Comparison of ENCODE assay signal across 27 cellular contexts in genomic region chr9:131543141-131543540, GRCh38. TPM values are rescaled to one million over a fixed set of nuclear protein-coding genes. Genes with fewer than 3 reads are reported as not detected.
DNase-seq lines count a peak whose midpoint lies in the region; ATAC-seq, FAIRE-seq and TF ChIP-seq lines count a peak whose summit lies in the region.
"Had no signal": no experiment of that assay in that cellular context is flagged by ENCODE, and none has a peak within 500 bp of the region (broad histone marks: within the 10 kb centered on the region; RNA-seq: fewer than 3 reads in every experiment).

No MANE protein-coding gene starts in this region.

- H4K20me1 ChIP-seq in HepG2 (ENCODE audit: insufficient read depth, low read length) = peaks cover 11% of the 10 kb centered on the region; the same call in 1 of the 2 replicates

- H3K36me3 Mint-ChIP-seq in WTC11 = peaks cover 30% of the 10 kb centered on the region
- peaks cover 11% of the 10 kb centered on the region for H3K36me3 Mint-ChIP-seq in nephron progenitor cell (ENCODE audit: low read depth)

- ATAC-seq in HepG2 (no peak), right lobe of liver (no peak), WTC11 (no peak)

- no peak overlapping the region for H3K9ac ChIP-seq in HepG2 (ENCODE audit: insufficient read depth, low read depth, low read length)

- POLR2A ChIA-PET in HepG2 (lab: Yijun Ruan, JAX) (no interaction called here), HEK293T (lab: Yijun Ruan, JAX) (no interaction called here), WTC11 (lab: Charles Lee) (no interaction called here)

- H3K27me3 ChIP-seq in HepG2 (ENCODE audit: control insufficient read depth in 1 of 2, insufficient read depth in 2 of 2, low read length in 2 of 2) = peaks cover 11 to 60% of the 10 kb centered on the region in 2 experiments; a peak in 4 of 5 replicates
- H3K27me3 ChIP-seq in right lobe of liver = no peaks in the 10 kb centered on the region

- H3K4me3 Mint-ChIP-seq in WTC11 (no peak overlapping the region), nephron progenitor cell (no peak overlapping the region)

- H3K4me2 ChIP-seq in HepG2 (ENCODE audit: low read depth, low read length) = no peak overlapping the region

- intact Hi-C loops in HepG2 (cut with micrococcal nuclease; ENCODE audit: unreplicated experiment) = no loop called here
- intact Hi-C loops in right lobe of liver (cut with DNase I) = no loop called here
- intact Hi-C loops in posterior vena cava (cut with DNase I) = no loop called here

- 59% methylated on average over 6 of the region's 6 CpGs for WGBS in HepG2 (ENCODE audit: low lambda C conversion rate)
- WGBS in right lobe of liver (ENCODE audit: insufficient coverage, low coverage, low lambda C conversion rate, missing lambda C conversion rate) = 67% methylated on average over 2 of the region's 6 CpGs

- no peak for TF ChIP-seq RAD21 in HepG2 (CRISPR knock-in tag; IDR thresholded peaks at IDR 0.05)

- DNase-seq in HepG2 (ENCODE audit: low spot score) = no peak
- no peak for DNase-seq in right lobe of liver
- no peak for DNase-seq in HEK293T (ENCODE audit: extremely low spot score)
- DNase-seq in WTC11 (ENCODE audit: low spot score) = no peak
- peak; percentile 28 for DNase-seq in posterior vena cava (ENCODE audit: low spot score)
- no peak for DNase-seq in NOMO-1 treated with DMSO at 0.1 percent for 48 hours (lab: John Stamatoyannopoulos, UW; ENCODE audit: unreplicated experiment)
- DNase-seq in EL = no peak
- no peak for DNase-seq in nephron progenitor cell
- DNase-seq: BE2C, Calu3, GOT3, NCI-H1417 treated with DMSO at 0.1 percent for 48 hours, NCI-H187, NCI-H2107, NCI-H226, NCI-H510A, NCI-H69, Peyer's patch, SHP77 treated with DMSO at 0.1 percent for 48 hours had no signal

- no peak overlapping the region for H2AFZ ChIP-seq in HepG2 (ENCODE audit: low read length)

- no peak for FAIRE-seq in HepG2 (lab: Jason Lieb, UNC)
- FAIRE-seq: G401.6 had no signal

- BruUV-seq in HepG2 (replicated peaks; lab: Mats Ljungman, UMichigan) = no TSS peak

- no peak for TF ChIP-seq EP300 in HepG2 (IDR thresholded peaks at IDR 0.05; ENCODE audit: low read depth in 2 of 2, low read length in 2 of 2)
- TF ChIP-seq EP300 in HepG2 (CRISPR knock-in tag; IDR thresholded peaks at IDR 0.05; ENCODE audit: borderline replicate concordance) = no peak

- H3K27ac ChIP-seq in HepG2 (ENCODE audit: extremely low read length, insufficient read depth, low read length) (no peak overlapping the region), right lobe of liver (no peak overlapping the region)
- H3K27ac ChIP-seq: HL-60, Peyer's patch had no signal

- H3K4me3 ChIP-seq in HepG2 (replicated peaks in 1 of 3; ENCODE audit: insufficient read depth in 1 of 3, low read depth in 2 of 3, low read length in 3 of 3) = no peak overlapping the region
- H3K4me3 ChIP-seq in right lobe of liver = no peak overlapping the region
- H3K4me3 ChIP-seq: HAP-1, Peyer's patch had no signal

- H3K27me3 Mint-ChIP-seq in WTC11 (ENCODE audit: low read depth) (peaks cover 52% of the 10 kb centered on the region), nephron progenitor cell (ENCODE audit: low read depth, poor library complexity) (peaks cover 14% of the 10 kb centered on the region)

- in situ Hi-C loops in HepG2 (cut with HindIII; ENCODE audit: extremely low pct_ligation_motif_present, low pct_unique_long_range_greater_than_20kb) = no loop called here

- H3K4me1 Mint-ChIP-seq in WTC11 (peaks cover 7% of the 10 kb centered on the region), nephron progenitor cell (peaks cover 9% of the 10 kb centered on the region)

- peaks cover 25% of the 10 kb centered on the region for H3K4me1 ChIP-seq in HepG2 (ENCODE audit: insufficient read depth, low read length)
- H3K4me1 ChIP-seq in right lobe of liver = peaks cover 0 to 14% (median 0%) of the 10 kb centered on the region in 4 donors
- H3K4me1 ChIP-seq: BE2C, HAP-1 had no signal

- H3K9me3 ChIP-seq in HepG2 (ENCODE audit: low read length) = peaks cover 22% of the 10 kb centered on the region
- peaks cover 0 to 5% (median 0%) of the 10 kb centered on the region in 4 donors for H3K9me3 ChIP-seq in right lobe of liver
- H3K9me3 ChIP-seq: HAP-1 had no signal

- peaks cover 38% of the 10 kb centered on the region for H3K9me3 Mint-ChIP-seq in WTC11
- H3K9me3 Mint-ChIP-seq in nephron progenitor cell = peaks cover 58% of the 10 kb centered on the region

- TF ChIP-seq CTCF in HepG2 (CRISPR knock-in tag; IDR thresholded peaks at IDR 0.05) (no peak), right lobe of liver (IDR thresholded peaks at IDR 0.05) (no peak), WTC11 (IDR thresholded peaks at IDR 0.05) (no peak), nephron progenitor cell (IDR thresholded peaks at IDR 0.05) (no peak)

- H3K36me3 ChIP-seq in HepG2 (replicated peaks in 1 of 2; ENCODE audit: control insufficient read depth in 1 of 2, insufficient read depth in 2 of 2, low read length in 2 of 2) (no peaks in the 10 kb centered on the region), right lobe of liver (no peaks in the 10 kb centered on the region)
- H3K36me3 ChIP-seq: BE2C, HAP-1, Peyer's patch had no signal

- TF ChIP-seq POLR2A in HepG2 (IDR thresholded peaks at IDR 0.05; ENCODE audit: insufficient read depth in 1 of 2, low read depth in 2 of 2, low read length in 2 of 2) (no peak), right lobe of liver (IDR thresholded peaks at IDR 0.05) (no peak)

- no peaks in the 10 kb centered on the region for H3K79me2 ChIP-seq in HepG2 (ENCODE audit: insufficient read depth, low read length)

- CTCF ChIA-PET in HepG2 (lab: Yijun Ruan, JAX; ENCODE audit: low intra/inter-chr PET ratio, low total read pairs) (no interaction called here), HEK293T (lab: Yijun Ruan, JAX) (no interaction called here), WTC11 (lab: Charles Lee) (no interaction called here)

- no peak overlapping the region for H3K27ac Mint-ChIP-seq in WTC11
- H3K27ac Mint-ChIP-seq in nephron progenitor cell = no peak overlapping the region
- H3K27ac Mint-ChIP-seq: CD14-positive monocyte had no signal

RNA-seq across cellular contexts. Expression of gene PRRT1B, which starts 2.2 kb away (rescaled TPM):
- total RNA-seq in HepG2 (2016; rRNA removed; fragmentation: Illumina TruSeq; extraction: Trizol) (not detected in 2 replicates), right lobe of liver (1 to 10 TPM in 4 of 6 experiments, under 1 TPM in 2; 0.25 to 7.3 (median 2.4) TPM), WTC11 (2021) (0.48 to 1.2 TPM (median 0.78 TPM) in 3 replicates), posterior vena cava (not detected)
- not detected in 2 replicates for total RNA-seq in HepG2 (2016; cell fraction: cytosol; rRNA removed; fragmentation: Illumina TruSeq; extraction: Trizol; ENCODE audit: low read depth)
- total RNA-seq in HepG2 (2016; cell fraction: insoluble cytoplasmic fraction; rRNA removed; fragmentation: Illumina TruSeq; extraction: Trizol) = not detected in 2 replicates
- not detected in 2 replicates for total RNA-seq in HepG2 (2016; cell fraction: membrane; rRNA removed; fragmentation: Illumina TruSeq; extraction: Trizol)
- not detected in 2 replicates for total RNA-seq in HepG2 (2016; cell fraction: nucleus; rRNA removed; fragmentation: Illumina TruSeq; extraction: Trizol)
- polyA plus RNA-seq in HepG2 (2011; rRNA removed) = not detected in 2 replicates
- not detected in 2 replicates for polyA plus RNA-seq in HepG2 (2011; cell fraction: cytosol; rRNA removed)
- polyA plus RNA-seq in HepG2 (2011; cell fraction: nucleus; rRNA removed) = not detected in 2 replicates
- polyA plus RNA-seq in HepG2 (2012) = not detected in 2 replicates
- not detected in 2 replicates for polyA plus RNA-seq in HepG2 (2016; cell fraction: cytosol; fragmentation: Illumina TruSeq; extraction: Trizol; ENCODE audit: low read depth)
- not detected in 2 replicates for polyA plus RNA-seq in HepG2 (2016; cell fraction: insoluble cytoplasmic fraction; fragmentation: Illumina TruSeq; extraction: Trizol; ENCODE audit: low read depth)
- polyA plus RNA-seq in HepG2 (2016; cell fraction: membrane; fragmentation: Illumina TruSeq; extraction: Trizol; ENCODE audit: low read depth) = not detected in 2 replicates
- polyA plus RNA-seq in HepG2 (2016; cell fraction: nucleus; fragmentation: Illumina TruSeq; extraction: Trizol; ENCODE audit: insufficient read depth, low read depth) = not detected in 2 replicates
- not detected in 2 replicates for polyA minus RNA-seq in HepG2 (2011; rRNA and poly(A)+ RNA removed; ENCODE audit: low replicate concordance)
- not detected in 2 replicates for polyA minus RNA-seq in HepG2 (2011; cell fraction: cytosol; rRNA and poly(A)+ RNA removed)
- polyA minus RNA-seq in HepG2 (2011; cell fraction: nucleus; rRNA and poly(A)+ RNA removed) = not detected in 2 replicates
- total RNA-seq: A673; Calu3; MCF 10A; OCI-LY7; T-helper 1 cell treated with Interleukin-12 subunit alpha and Interleukin-12 subunit beta and Interleukin-4 antibody, amounts not matched to agents 30 ng/mL and 1 ng/mL, for 36 hours had no signal
- polyA plus RNA-seq: CD14-positive monocyte had no signal

RNA-seq across cellular contexts. Expression of gene UCK1, which starts 12.1 kb away (rescaled TPM):
- 24.1 and 25.3 TPM in 2 replicates for total RNA-seq in HepG2 (2016; rRNA removed; fragmentation: Illumina TruSeq; extraction: Trizol)
- total RNA-seq in HepG2 (2016; cell fraction: cytosol; rRNA removed; fragmentation: Illumina TruSeq; extraction: Trizol; ENCODE audit: low read depth) = 15.3 and 19.7 TPM in 2 replicates
- 23.3 and 24.1 TPM in 2 replicates for total RNA-seq in HepG2 (2016; cell fraction: insoluble cytoplasmic fraction; rRNA removed; fragmentation: Illumina TruSeq; extraction: Trizol)
- 33.2 and 36.4 TPM in 2 replicates for total RNA-seq in HepG2 (2016; cell fraction: membrane; rRNA removed; fragmentation: Illumina TruSeq; extraction: Trizol)
- 15.4 and 16.5 TPM in 2 replicates for total RNA-seq in HepG2 (2016; cell fraction: nucleus; rRNA removed; fragmentation: Illumina TruSeq; extraction: Trizol)
- 11.0 and 15.3 TPM in 2 replicates for polyA plus RNA-seq in HepG2 (2011; rRNA removed)
- 14.5 and 15.9 TPM in 2 replicates for polyA plus RNA-seq in HepG2 (2011; cell fraction: cytosol; rRNA removed)
- 23.4 and 24.9 TPM in 2 replicates for polyA plus RNA-seq in HepG2 (2011; cell fraction: nucleus; rRNA removed)
- 12.9 and 14.6 TPM in 2 replicates for polyA plus RNA-seq in HepG2 (2012)
- 19.2 and 25.0 TPM in 2 replicates for polyA plus RNA-seq in HepG2 (2016; cell fraction: cytosol; fragmentation: Illumina TruSeq; extraction: Trizol; ENCODE audit: low read depth)
- polyA plus RNA-seq in HepG2 (2016; cell fraction: insoluble cytoplasmic fraction; fragmentation: Illumina TruSeq; extraction: Trizol; ENCODE audit: low read depth) = 27.5 and 27.7 TPM in 2 replicates
- polyA plus RNA-seq in HepG2 (2016; cell fraction: membrane; fragmentation: Illumina TruSeq; extraction: Trizol; ENCODE audit: low read depth) = 32.5 and 35.5 TPM in 2 replicates
- 32.5 and 35.4 TPM in 2 replicates for polyA plus RNA-seq in HepG2 (2016; cell fraction: nucleus; fragmentation: Illumina TruSeq; extraction: Trizol; ENCODE audit: insufficient read depth, low read depth)
- polyA minus RNA-seq in HepG2 (2011; rRNA and poly(A)+ RNA removed; ENCODE audit: low replicate concordance) = 11.4 and 48.7 TPM in 2 replicates
- 6.5 and 6.8 TPM in 2 replicates for polyA minus RNA-seq in HepG2 (2011; cell fraction: cytosol; rRNA and poly(A)+ RNA removed)
- polyA minus RNA-seq in HepG2 (2011; cell fraction: nucleus; rRNA and poly(A)+ RNA removed) = 8.3 and 8.5 TPM in 2 replicates
- total RNA-seq in right lobe of liver = 10 to 100 TPM; 18.4 to 32.1 (median 27.8) TPM
- total RNA-seq in WTC11 (2021) = 28.0 to 30.6 TPM (median 29.6 TPM) in 3 replicates
- total RNA-seq in posterior vena cava = 10 to 100 TPM; 16.8 to 18.8 TPM

RNA-seq across cellular contexts. Expression of gene POMT1, which starts 40.4 kb away (rescaled TPM):
- total RNA-seq in HepG2 (2016; rRNA removed; fragmentation: Illumina TruSeq; extraction: Trizol) (6.3 and 21.6 TPM in 2 replicates), right lobe of liver (10 to 100 TPM; 14.3 to 17.7 (median 15.7) TPM), WTC11 (2021) (35.2 to 36.4 TPM (median 36.2 TPM) in 3 replicates), posterior vena cava (10 to 100 TPM; 18.2 to 22.8 TPM)
- total RNA-seq in HepG2 (2016; cell fraction: cytosol; rRNA removed; fragmentation: Illumina TruSeq; extraction: Trizol; ENCODE audit: low read depth) = 5.0 and 6.5 TPM in 2 replicates
- 5.8 and 22.8 TPM in 2 replicates for total RNA-seq in HepG2 (2016; cell fraction: insoluble cytoplasmic fraction; rRNA removed; fragmentation: Illumina TruSeq; extraction: Trizol)
- 5.6 and 5.9 TPM in 2 replicates for total RNA-seq in HepG2 (2016; cell fraction: membrane; rRNA removed; fragmentation: Illumina TruSeq; extraction: Trizol)
- 28.2 and 33.1 TPM in 2 replicates for total RNA-seq in HepG2 (2016; cell fraction: nucleus; rRNA removed; fragmentation: Illumina TruSeq; extraction: Trizol)
- polyA plus RNA-seq in HepG2 (2011; rRNA removed) = 22.7 and 27.1 TPM in 2 replicates
- polyA plus RNA-seq in HepG2 (2011; cell fraction: cytosol; rRNA removed) = 9.8 and 11.4 TPM in 2 replicates
- 211 and 287 TPM in 2 replicates for polyA plus RNA-seq in HepG2 (2011; cell fraction: nucleus; rRNA removed)
- polyA plus RNA-seq in HepG2 (2012) = 17.9 and 24.4 TPM in 2 replicates
- 1.9 and 2.4 TPM in 2 replicates for polyA plus RNA-seq in HepG2 (2016; cell fraction: cytosol; fragmentation: Illumina TruSeq; extraction: Trizol; ENCODE audit: low read depth)
- polyA plus RNA-seq in HepG2 (2016; cell fraction: insoluble cytoplasmic fraction; fragmentation: Illumina TruSeq; extraction: Trizol; ENCODE audit: low read depth) = 5.5 and 6.3 TPM in 2 replicates
- polyA plus RNA-seq in HepG2 (2016; cell fraction: membrane; fragmentation: Illumina TruSeq; extraction: Trizol; ENCODE audit: low read depth) = 2.9 and 3.8 TPM in 2 replicates
- polyA plus RNA-seq in HepG2 (2016; cell fraction: nucleus; fragmentation: Illumina TruSeq; extraction: Trizol; ENCODE audit: insufficient read depth, low read depth) = 70.0 and 76.8 TPM in 2 replicates
- 18.6 and 32.0 TPM in 2 replicates for polyA minus RNA-seq in HepG2 (2011; rRNA and poly(A)+ RNA removed; ENCODE audit: low replicate concordance)
- 4.6 and 4.7 TPM in 2 replicates for polyA minus RNA-seq in HepG2 (2011; cell fraction: cytosol; rRNA and poly(A)+ RNA removed)
- polyA minus RNA-seq in HepG2 (2011; cell fraction: nucleus; rRNA and poly(A)+ RNA removed) = 15.3 and 23.9 TPM in 2 replicates

Comparison
In these comparisons a context has a peak if more than half of its experiments do, and no peak if none do; other contexts are left out.
1. Of the 50 proteins assayed by ChIP-seq in both HepG2 and WTC11: peak only in HepG2: none; only in WTC11: none; in both: ZNF317; in neither: 49.